In genomic region chr14:59776468-59776867, GRCh38 we compare ENCODE assay signal across 27 cellular contexts.
"Had no signal": no experiment of that assay in that cellular context is flagged by ENCODE, and none has a peak within 500 bp of the region (broad histone marks: within the 10 kb centered on the region; RNA-seq: fewer than 3 reads in every experiment).

No MANE protein-coding gene starts in this region.

- H3K4me3 ChIP-seq: dorsolateral prefrontal cortex, gastrocnemius medialis, mucosa of descending colon, neural progenitor cell, right lobe of liver, suprapubic skin, transverse colon, upper lobe of right lung, uterus had no signal

- H3K27ac ChIP-seq: dorsolateral prefrontal cortex, epithelial cell of prostate, gastrocnemius medialis, neural progenitor cell, parathyroid adenoma, right lobe of liver, suprapubic skin, transverse colon, upper lobe of right lung, uterus had no signal

- H3K4me1 ChIP-seq: gastrocnemius medialis, parathyroid adenoma, right lobe of liver, suprapubic skin, transverse colon, upper lobe of right lung, uterus had no signal

- H3K27me3 ChIP-seq: dorsolateral prefrontal cortex, gastrocnemius medialis, neural progenitor cell, right lobe of liver, suprapubic skin, transverse colon, upper lobe of right lung, uterus had no signal

- H3K36me3 Mint-ChIP-seq: mesothelial cell of epicardium; naive B cell; natural killer cell treated with Interleukin-12 subunit alpha and Interleukin-12 subunit beta and Interleukin-15 and Interleukin-18, amount 100 ng/mL, for 72 hours; neural progenitor cell had no signal

- H3K9me3 ChIP-seq: gastrocnemius medialis, mucosa of descending colon, right lobe of liver, suprapubic skin, transverse colon, upper lobe of right lung, uterus had no signal

- H3K9me3 Mint-ChIP-seq: mesothelial cell of epicardium; neural progenitor cell; stimulated activated naive CD8-positive, alpha-beta T cell treated with anti-CD3 and anti-CD28 coated beads, Interleukin-15, amount 100 ng/mL, for 72 hours had no signal

- H3K36me3 ChIP-seq: gastrocnemius medialis, neural progenitor cell, right lobe of liver, suprapubic skin, transverse colon, upper lobe of right lung, uterus had no signal

- H3K4me1 Mint-ChIP-seq: naive B cell; stimulated activated naive CD8-positive, alpha-beta T cell treated with anti-CD3 and anti-CD28 coated beads, Interleukin-15, amount 100 ng/mL, for 72 hours had no signal

- H3K27ac Mint-ChIP-seq: mesothelial cell of epicardium; naive B cell; natural killer cell treated with Interleukin-12 subunit alpha and Interleukin-12 subunit beta and Interleukin-15 and Interleukin-18, amount 100 ng/mL, for 72 hours; neural progenitor cell; progenitor cell of endocrine pancreas; stimulated activated naive CD8-positive, alpha-beta T cell treated with anti-CD3 and anti-CD28 coated beads, Interleukin-15, amount 100 ng/mL, for 72 hours had no signal

- ATAC-seq: esophagus mucosa; gastrocnemius medialis; left lobe of liver; mucosa of descending colon; natural killer cell treated with Interleukin-12 subunit alpha and Interleukin-12 subunit beta and Interleukin-15 and Interleukin-18, amount 100 ng/mL, for 72 hours; stimulated activated naive CD8-positive, alpha-beta T cell treated with anti-CD3 and anti-CD28 coated beads, Interleukin-15, amount 100 ng/mL, for 72 hours; upper lobe of right lung had no signal

- H3K27me3 Mint-ChIP-seq: progenitor cell of endocrine pancreas had no signal

- DNase-seq: dorsolateral prefrontal cortex; effector CD4-positive, alpha-beta T cell; foreskin fibroblast; gastrocnemius medialis; head of caudate nucleus; mesenchymal stem cell; mucosa of descending colon; naive B cell; right lobe of liver; small intestine; stimulated activated CD4-positive, alpha-beta T cell treated with anti-CD3 and anti-CD28 coated beads, Interleukin-1b, Interleukin-23, amount 100 ng/mL, for 48 hours; stimulated activated CD4-positive, alpha-beta T cell treated with anti-CD3 and anti-CD28 coated beads, Interleukin-4, amount 100 ng/mL, for 1 hour; stimulated activated CD8-positive, alpha-beta memory T cell treated with anti-CD3 and anti-CD28 coated beads, Interleukin-4, amount 100 ng/mL, for 48 hours; stimulated activated naive CD4-positive, alpha-beta T cell; stimulated activated naive CD8-positive, alpha-beta T cell treated with anti-CD3 and anti-CD28 coated beads, Interleukin-15, amount 100 ng/mL, for 72 hours; transverse colon; upper lobe of right lung; uterus had no signal

- H3K4me3 Mint-ChIP-seq: mesothelial cell of epicardium; naive B cell; natural killer cell treated with Interleukin-12 subunit alpha and Interleukin-12 subunit beta and Interleukin-15 and Interleukin-18, amount 100 ng/mL, for 72 hours; neural progenitor cell; stimulated activated naive CD8-positive, alpha-beta T cell treated with anti-CD3 and anti-CD28 coated beads, Interleukin-15, amount 100 ng/mL, for 72 hours had no signal
